Comparison of ENCODE assay signal across 7 cellular contexts in genomic region chr7:157140118-157140905, GRCh38. TPM values are rescaled to one million over a fixed set of nuclear protein-coding genes. Genes with fewer than 3 reads are reported as not detected.
DNase-seq lines count a peak whose midpoint lies in the region; ATAC-seq and TF ChIP-seq lines count a peak whose summit lies in the region.

No MANE protein-coding gene starts in this region.

- peak overlapping the region; percentile 79 to 91 (median 86) for H3K4me3 Mint-ChIP-seq in IgD-negative memory B cell
- H3K4me3 Mint-ChIP-seq in WTC11: peak overlapping the region; percentile 84
- H3K4me3 Mint-ChIP-seq in stimulated activated memory B cell treated with anti-CD40 and anti-IgM and Interleukin-4, amounts not matched to agents 10 μg/mL and 1 μg/mL and 100 μg/mL, for 72 hours: peak overlapping the region; percentile 87

- H3K9me3 Mint-ChIP-seq in IgD-negative memory B cell: no peaks in the 10 kb centered on the region
- H3K9me3 Mint-ChIP-seq in WTC11: no peaks in the 10 kb centered on the region
- H3K9me3 Mint-ChIP-seq in stimulated activated memory B cell treated with anti-CD40 and anti-IgM and Interleukin-4, amounts not matched to agents 10 μg/mL and 1 μg/mL and 100 μg/mL, for 72 hours: no peaks in the 10 kb centered on the region

- H3K4me1 Mint-ChIP-seq in IgD-negative memory B cell (peaks cover 34 to 42% (median 37%) of the 10 kb centered on the region in 3 donors), WTC11 (peaks cover 46% of the 10 kb centered on the region)
- peaks cover 63% of the 10 kb centered on the region for H3K4me1 Mint-ChIP-seq in stimulated activated memory B cell treated with anti-CD40 and anti-IgM and Interleukin-4, amounts not matched to agents 10 μg/mL and 1 μg/mL and 100 μg/mL, for 72 hours

- ATAC-seq in WTC11 (no peak), GM18858 (IDR thresholded peaks at IDR 0.05; ENCODE audit: unreplicated experiment) (no peak)
- no peak for ATAC-seq in stimulated activated memory B cell treated with anti-CD40 and anti-IgM and Interleukin-4, amounts not matched to agents 10 μg/mL and 1 μg/mL and 100 μg/mL, for 72 hours

- TF ChIP-seq CTCF in WTC11 (IDR thresholded peaks at IDR 0.05): no peak

- H3K27me3 Mint-ChIP-seq in IgD-negative memory B cell: no peaks in the 10 kb centered on the region
- H3K27me3 Mint-ChIP-seq in WTC11 (ENCODE audit: low read depth): no peaks in the 10 kb centered on the region
- H3K27me3 Mint-ChIP-seq in stimulated activated memory B cell treated with anti-CD40 and anti-IgM and Interleukin-4, amounts not matched to agents 10 μg/mL and 1 μg/mL and 100 μg/mL, for 72 hours: no peaks in the 10 kb centered on the region

- H3K27ac Mint-ChIP-seq in IgD-negative memory B cell: peak overlapping the region; percentile 15 to 79 (median 65)
- peak overlapping the region; percentile 27 for H3K27ac Mint-ChIP-seq in WTC11
- peak overlapping the region; percentile 73 for H3K27ac Mint-ChIP-seq in stimulated activated memory B cell treated with anti-CD40 and anti-IgM and Interleukin-4, amounts not matched to agents 10 μg/mL and 1 μg/mL and 100 μg/mL, for 72 hours

- peaks cover 2% of the 10 kb centered on the region for H3K36me3 Mint-ChIP-seq in IgD-negative memory B cell
- H3K36me3 Mint-ChIP-seq in WTC11: peaks cover 26% of the 10 kb centered on the region
- peaks cover 48% of the 10 kb centered on the region for H3K36me3 Mint-ChIP-seq in stimulated activated memory B cell treated with anti-CD40 and anti-IgM and Interleukin-4, amounts not matched to agents 10 μg/mL and 1 μg/mL and 100 μg/mL, for 72 hours

- DNase-seq in WTC11 (ENCODE audit: low spot score) (no peak), germinal center (ENCODE audit: low spot score) (peak; percentile 14), hippocampal formation (lab: John Stamatoyannopoulos, UW) (no peak), OCI-M2 (lab: John Stamatoyannopoulos, UW; ENCODE audit: unreplicated experiment) (no peak)

- CTCF ChIA-PET in WTC11 (lab: Charles Lee): no interaction called here

- POLR2A ChIA-PET in WTC11 (lab: Charles Lee): no interaction called here

TF ChIP-seq in WTC11, 78 proteins besides CTCF, POLR2A, EP300 and RAD21:
- TF ChIP-seq GABPB1 (CRISPR knock-in tag; IDR thresholded peaks at IDR 0.05) (no peak), MYBL2 (CRISPR knock-in tag; IDR thresholded peaks at IDR 0.05) (no peak)

RNA-seq across cellular contexts. Expression of gene UBE3C, which starts 1.6 kb away (rescaled TPM):
- polyA plus RNA-seq in IgD-negative memory B cell: 15.1 TPM
- 52.4 to 59.7 TPM (median 53.8 TPM) in 3 replicates for total RNA-seq in WTC11 (2021)
